Comparison of ENCODE assay signal across 28 cellular contexts in genomic region chr2:41764919-41765318, GRCh38.
DNase-seq lines count a peak whose midpoint lies in the region; ATAC-seq and TF ChIP-seq lines count a peak whose summit lies in the region.
"Had no signal": no experiment of that assay in that cellular context is flagged by ENCODE, and none has a peak within 500 bp of the region (broad histone marks: within the 10 kb centered on the region; RNA-seq: fewer than 3 reads in every experiment).

No MANE protein-coding gene starts in this region.

- H3K27me3 ChIP-seq in RWPE2 (ENCODE audit: insufficient read depth, poor library complexity, severe bottlenecking): no peaks in the 10 kb centered on the region
- H3K27me3 ChIP-seq: colonic mucosa, esophagus muscularis mucosa, suprapubic skin had no signal

- H3K9me3 ChIP-seq in RWPE2 (ENCODE audit: severe bottlenecking): no peaks in the 10 kb centered on the region
- H3K9me3 ChIP-seq: colonic mucosa, esophagus muscularis mucosa, suprapubic skin had no signal

- DNase-seq in DMS153 (lab: John Stamatoyannopoulos, UW) (peak; percentile 40), DMS153 treated with DMSO at 0.1 percent for 48 hours (lab: John Stamatoyannopoulos, UW; ENCODE audit: unreplicated experiment) (no peak), LNCaP clone FGC (ENCODE audit: low read depth) (no peak), RWPE2 (ENCODE audit: low spot score) (no peak), left lobe of liver (ENCODE audit: low spot score) (no peak), NCI-H2171 treated with DMSO at 0.1 percent for 48 hours (lab: John Stamatoyannopoulos, UW) (no peak)
- DNase-seq in activated CD4-positive, alpha-beta T cell treated with anti-CD3 and anti-CD28 coated beads, Interleukin-2, amount 10 ng/mL, durations not matched to agents 24 days and 14 days: no peak
- DNase-seq: activated CD4-positive, alpha-beta memory T cell treated with anti-CD3 and anti-CD28 coated beads for 36 hours; activated CD8-positive, alpha-beta memory T cell treated with anti-CD3 and anti-CD28 coated beads, Interleukin-2, amount 50 U/mL, for 4 hours; colonic mucosa; effector CD8-positive, alpha-beta T cell; foreskin melanocyte; HCEC 1CT; NCI-H1694 treated with DMSO at 0.1 percent for 48 hours; NK-92 treated with Interleukin-12 subunit alpha and Interleukin-12 subunit beta, amount 100 ng/mL, for 24 hours; PC-9; SHP77; stimulated activated naive CD4-positive, alpha-beta T cell; SW 1271 had no signal

- no peak overlapping the region for H3K27ac ChIP-seq in RWPE2 (ENCODE audit: poor library complexity, severe bottlenecking)
- H3K27ac ChIP-seq: 22Rv1, colonic mucosa, esophagus muscularis mucosa, KMS-11, PC-9, suprapubic skin had no signal

- H3K4me3 Mint-ChIP-seq in activated CD4-positive, alpha-beta T cell treated with anti-CD3 and anti-CD28 coated beads, Interleukin-2, amount 10 ng/mL, durations not matched to agents 24 days and 14 days: no peak overlapping the region
- H3K4me3 Mint-ChIP-seq: activated CD4-positive, alpha-beta memory T cell treated with anti-CD3 and anti-CD28 coated beads for 36 hours; activated naive CD4-positive, alpha-beta T cell treated with anti-CD3 and anti-CD28 coated beads, Interleukin-2, amount 50 U/mL, for 24 hours; activated T-helper 1 cell treated with anti-CD3 and anti-CD28 coated beads, Interleukin-12 subunit alpha, Interleukin-12 subunit beta, Interleukin-2, Interleukin-4 antibody, amounts not matched to agents 30 ng/mL and 10 ng/mL and 1 ng/mL, durations not matched to agents 14 hours and 24 hours and 36 hours; CD14-positive monocyte had no signal

- ATAC-seq in RWPE2 (ENCODE audit: low read depth): peak; percentile 61; the same call in 2 of the 3 replicates
- peak; percentile 91 for ATAC-seq in left lobe of liver
- no peak for ATAC-seq in HG02759 (IDR thresholded peaks at IDR 0.05; ENCODE audit: unreplicated experiment)
- ATAC-seq: activated CD4-positive, CD25-positive, alpha-beta regulatory T cell treated with anti-CD3 and anti-CD28 coated beads, Interleukin-2, amount 50 U/mL, for 24 hours had no signal

- intact Hi-C loops in activated CD4-positive, alpha-beta T cell treated with anti-CD3 and anti-CD28 coated beads, Interleukin-2, amount 10 ng/mL, durations not matched to agents 24 days and 14 days (cut with micrococcal nuclease): no loop called here

- peaks cover 2% of the 10 kb centered on the region for H3K27me3 Mint-ChIP-seq in activated CD4-positive, alpha-beta T cell treated with anti-CD3 and anti-CD28 coated beads, Interleukin-2, amount 10 ng/mL, durations not matched to agents 24 days and 14 days

- H3K9me3 Mint-ChIP-seq in activated CD4-positive, alpha-beta T cell treated with anti-CD3 and anti-CD28 coated beads, Interleukin-2, amount 10 ng/mL, durations not matched to agents 24 days and 14 days: no peaks in the 10 kb centered on the region
- H3K9me3 Mint-ChIP-seq: activated CD4-positive, alpha-beta memory T cell treated with anti-CD3 and anti-CD28 coated beads for 36 hours; activated naive CD4-positive, alpha-beta T cell treated with anti-CD3 and anti-CD28 coated beads, Interleukin-2, amount 50 U/mL, for 24 hours; activated T-helper 1 cell treated with anti-CD3 and anti-CD28 coated beads, Interleukin-12 subunit alpha, Interleukin-12 subunit beta, Interleukin-2, Interleukin-4 antibody, amounts not matched to agents 30 ng/mL and 10 ng/mL and 1 ng/mL, durations not matched to agents 14 hours and 24 hours and 36 hours had no signal

- peak; percentile 15; the same call in 1 of the 2 replicates for TF ChIP-seq CTCF in LNCaP clone FGC (IDR thresholded peaks at IDR 0.05; ENCODE audit: control insufficient read depth, extremely low read depth, insufficient read depth)
- peak; percentile 42 for TF ChIP-seq CTCF in RWPE2 (IDR thresholded peaks at IDR 0.05; ENCODE audit: poor library complexity, severe bottlenecking)

- H3K4me1 Mint-ChIP-seq in activated CD4-positive, alpha-beta T cell treated with anti-CD3 and anti-CD28 coated beads, Interleukin-2, amount 10 ng/mL, durations not matched to agents 24 days and 14 days: no peaks in the 10 kb centered on the region
- H3K4me1 Mint-ChIP-seq: activated naive CD4-positive, alpha-beta T cell treated with anti-CD3 and anti-CD28 coated beads, Interleukin-2, amount 50 U/mL, for 24 hours; CD14-positive monocyte had no signal

- H3K4me3 ChIP-seq in LNCaP clone FGC (ENCODE audit: low read depth, low read length): no peak overlapping the region
- no peak overlapping the region for H3K4me3 ChIP-seq in RWPE2 (ENCODE audit: severe bottlenecking)
- H3K4me3 ChIP-seq: colonic mucosa, esophagus muscularis mucosa, PC-9, suprapubic skin had no signal

- no peaks in the 10 kb centered on the region for H3K36me3 ChIP-seq in RWPE2 (ENCODE audit: low read depth)
- H3K36me3 ChIP-seq: colonic mucosa, esophagus muscularis mucosa, suprapubic skin had no signal

- no peaks in the 10 kb centered on the region for H3K4me1 ChIP-seq in RWPE2 (ENCODE audit: insufficient read depth, poor library complexity, severe bottlenecking)
- H3K4me1 ChIP-seq: colonic mucosa, suprapubic skin had no signal

- H3K36me3 Mint-ChIP-seq in activated CD4-positive, alpha-beta T cell treated with anti-CD3 and anti-CD28 coated beads, Interleukin-2, amount 10 ng/mL, durations not matched to agents 24 days and 14 days (ENCODE audit: low read depth): no peaks in the 10 kb centered on the region
- H3K36me3 Mint-ChIP-seq: activated CD4-positive, alpha-beta memory T cell treated with anti-CD3 and anti-CD28 coated beads for 36 hours; activated naive CD4-positive, alpha-beta T cell treated with anti-CD3 and anti-CD28 coated beads, Interleukin-2, amount 50 U/mL, for 24 hours; CD14-positive monocyte had no signal

- no peak overlapping the region for H3K27ac Mint-ChIP-seq in activated CD4-positive, alpha-beta T cell treated with anti-CD3 and anti-CD28 coated beads, Interleukin-2, amount 10 ng/mL, durations not matched to agents 24 days and 14 days
- H3K27ac Mint-ChIP-seq: activated CD4-positive, alpha-beta memory T cell treated with anti-CD3 and anti-CD28 coated beads for 36 hours; activated naive CD4-positive, alpha-beta T cell treated with anti-CD3 and anti-CD28 coated beads, Interleukin-2, amount 50 U/mL, for 24 hours; activated T-helper 1 cell treated with anti-CD3 and anti-CD28 coated beads, Interleukin-12 subunit alpha, Interleukin-12 subunit beta, Interleukin-2, Interleukin-4 antibody, amounts not matched to agents 30 ng/mL and 10 ng/mL and 1 ng/mL, durations not matched to agents 14 hours and 24 hours and 36 hours; CD14-positive monocyte had no signal
